Comparison of ENCODE assay signal across 9 cellular contexts in genomic region chr1:107963009-107963408, GRCh38. TPM values are rescaled to one million over a fixed set of nuclear protein-coding genes. Genes with fewer than 3 reads are reported as not detected.
A peak's percentile ranks its signal among the peaks of the same experiment; 100 is the strongest.
DNase-seq lines count a peak whose midpoint lies in the region; ATAC-seq and TF ChIP-seq lines count a peak whose summit lies in the region.
"Had no signal": no experiment of that assay in that cellular context is flagged by ENCODE, and none has a peak within 500 bp of the region (broad histone marks: within the 10 kb centered on the region; RNA-seq: fewer than 3 reads in every experiment).

No MANE protein-coding gene starts in this region.

- peaks cover 14% of the 10 kb centered on the region for H3K36me3 Mint-ChIP-seq in activated B cell treated with CpG ODN at 0.5 μM for 24 hours (ENCODE audit: low read depth)

- H3K4ac ChIP-seq in mesenchymal stem cell (ENCODE audit: low read depth in 1 of 2, low read length in 2 of 2) = no peak overlapping the region

- H2BK12ac ChIP-seq in mesenchymal stem cell (ENCODE audit: low read length in 2 of 2) = no peak overlapping the region

- H3K4me3 ChIP-seq in right cardiac atrium (ENCODE audit: low read length) (peak overlapping the region; percentile 93), mesenchymal stem cell (ENCODE audit: insufficient read depth in 1 of 2, low read depth in 1 of 2, low read length in 2 of 2) (peak overlapping the region in 1 of 2 experiments; percentile 85), vagina (peak overlapping the region; percentile 50 to 56)

- no peak overlapping the region for H3K14ac ChIP-seq in mesenchymal stem cell (ENCODE audit: low read length in 2 of 2)

- H2AK5ac ChIP-seq in mesenchymal stem cell (ENCODE audit: low read length, severe bottlenecking) = no peak overlapping the region

- no peak overlapping the region for H2BK120ac ChIP-seq in mesenchymal stem cell (ENCODE audit: low read depth, low read length)

- no peaks in the 10 kb centered on the region for H3K79me1 ChIP-seq in mesenchymal stem cell (replicated peaks; ENCODE audit: low read length, poor library complexity, severe bottlenecking)

- H3K4me1 ChIP-seq in right cardiac atrium (ENCODE audit: control insufficient read depth, insufficient read depth, low read length) (no peaks in the 10 kb centered on the region), mesenchymal stem cell (ENCODE audit: control insufficient read depth, insufficient read depth, low read depth, low read length) (peaks cover 18% of the 10 kb centered on the region), vagina (peaks cover 14% of the 10 kb centered on the region)

- H3K23ac ChIP-seq in mesenchymal stem cell (ENCODE audit: low read length in 2 of 2) = no peak overlapping the region

- H3K36me3 ChIP-seq in mesenchymal stem cell (ENCODE audit: control insufficient read depth in 1 of 2, insufficient read depth in 2 of 2, low read depth in 1 of 2, low read length in 2 of 2) (no peaks in the 10 kb centered on the region), vagina (no peaks in the 10 kb centered on the region)

- no peak overlapping the region for H3K4me2 ChIP-seq in mesenchymal stem cell (ENCODE audit: low read length, poor library complexity, severe bottlenecking)

- no peak overlapping the region for H3K18ac ChIP-seq in mesenchymal stem cell (ENCODE audit: low read depth in 1 of 2, low read length in 2 of 2)

- CTCF ChIA-PET in activated B cell treated with CpG ODN at 0.5 μM for 24 hours (lab: Charles Lee) = interaction anchor here (0.9 to 4.9 kb wide), 8 partner anchors 48 to 178 kb away, joined by 3 to 77 read pairs (median 6); no protein-coding TSS in a partner anchor

- POLR2A ChIA-PET in activated B cell treated with CpG ODN at 0.5 μM for 24 hours (lab: Charles Lee) = interaction anchor here (0.6 to 3.7 kb wide), 19 partner anchors 13 to 177 kb away, joined by 3 to 44 read pairs (median 6); no protein-coding TSS in a partner anchor

- no peak overlapping the region for H2BK5ac ChIP-seq in mesenchymal stem cell (ENCODE audit: low read depth, low read length, poor library complexity, severe bottlenecking)

- no peak for TF ChIP-seq POLR2A in vagina (IDR thresholded peaks at IDR 0.05)

- ATAC-seq in right cardiac atrium = peak in 1 of 2 donors; percentile 57
- ATAC-seq in Right ventricle myocardium inferior = no peak
- ATAC-seq in activated B cell treated with CpG ODN at 0.5 μM for 24 hours (ENCODE audit: low read depth) = no peak
- no peak for ATAC-seq in HG03439 (IDR thresholded peaks at IDR 0.05; ENCODE audit: unreplicated experiment)
- no peak for ATAC-seq in left lobe of liver

- H3K9me3 Mint-ChIP-seq in activated B cell treated with CpG ODN at 0.5 μM for 24 hours = no peaks in the 10 kb centered on the region

- no peak for TF ChIP-seq CTCF in activated B cell treated with CpG ODN at 0.5 μM for 24 hours (IDR thresholded peaks at IDR 0.05)
- TF ChIP-seq CTCF in vagina (IDR thresholded peaks at IDR 0.05) = no peak

- 31% methylated on average over 5 of the region's 5 CpGs for WGBS in right cardiac atrium
- 90% methylated on average over 3 of the region's 5 CpGs for WGBS in mesenchymal stem cell

- peak overlapping the region; percentile 93 for H3K4me3 Mint-ChIP-seq in activated B cell treated with CpG ODN at 0.5 μM for 24 hours

- intact Hi-C loops in right cardiac atrium (cut with DNase I) = loop anchor here in 2 of 4 donors (10.0 kb wide), 1 partner anchor 178 kb away; no protein-coding TSS in a partner anchor
- intact Hi-C loops in Right ventricle myocardium inferior (cut with DNase I) = loop anchor here (5.0 to 10.0 kb wide), 3 partner anchors 92 to 159 kb away; no protein-coding TSS in a partner anchor
- intact Hi-C loops in activated B cell treated with CpG ODN at 0.5 μM for 24 hours (cut with micrococcal nuclease) = loop anchor here (1.0 to 10.0 kb wide), 3 partner anchors 8 to 784 kb away; partner anchors contain the start of gene STXBP3
- intact Hi-C loops in vagina (cut with DNase I) = no loop called here

- no peak overlapping the region for H4K8ac ChIP-seq in mesenchymal stem cell (ENCODE audit: low read length)

- DNase-seq in right cardiac atrium (peak in 1 of 3 donors; percentile 32), Right ventricle myocardium inferior (ENCODE audit: missing footprints) (no peak), activated B cell treated with CpG ODN at 0.5 μM for 24 hours (no peak), mesenchymal stem cell (no peak), vagina (ENCODE audit: extremely low spot score in 2 of 2) (no peak), left lobe of liver (ENCODE audit: low spot score) (no peak), foreskin melanocyte (no peak)
- DNase-seq: activated gamma-delta T cell had no signal

- H3K27me3 Mint-ChIP-seq in activated B cell treated with CpG ODN at 0.5 μM for 24 hours = no peaks in the 10 kb centered on the region

- no peak overlapping the region for H2BK15ac ChIP-seq in mesenchymal stem cell (ENCODE audit: low read depth, poor library complexity, severe bottlenecking)

- H3K27ac ChIP-seq in right cardiac atrium (ENCODE audit: low read length) = peak overlapping the region; percentile 27
- no peak overlapping the region for H3K27ac ChIP-seq in mesenchymal stem cell (ENCODE audit: low read length, poor library complexity, severe bottlenecking)
- no peak overlapping the region for H3K27ac ChIP-seq in vagina

- no peaks in the 10 kb centered on the region for H3K27me3 ChIP-seq in right cardiac atrium (ENCODE audit: control insufficient read depth, insufficient read depth)
- peaks cover 0 to 40% of the 10 kb centered on the region in 2 experiments for H3K27me3 ChIP-seq in mesenchymal stem cell (ENCODE audit: control insufficient read depth in 1 of 2, insufficient read depth in 1 of 2, low read length in 2 of 2)
- no peaks in the 10 kb centered on the region for H3K27me3 ChIP-seq in vagina

- H3K9me3 ChIP-seq in right cardiac atrium (ENCODE audit: control insufficient read depth, low read length) = no peaks in the 10 kb centered on the region
- H3K9me3 ChIP-seq in mesenchymal stem cell (ENCODE audit: control insufficient read depth, low read length) = no peaks in the 10 kb centered on the region
- no peaks in the 10 kb centered on the region for H3K9me3 ChIP-seq in vagina

- peak overlapping the region; percentile 99 for H3K27ac Mint-ChIP-seq in activated B cell treated with CpG ODN at 0.5 μM for 24 hours

- no peak overlapping the region for H2AFZ ChIP-seq in mesenchymal stem cell (ENCODE audit: low read depth, low read length)

- peaks cover 60% of the 10 kb centered on the region for H3K4me1 Mint-ChIP-seq in activated B cell treated with CpG ODN at 0.5 μM for 24 hours

- H3K9ac ChIP-seq in mesenchymal stem cell (ENCODE audit: low read length) = peak overlapping the region; percentile 76

- no peak overlapping the region for H4K91ac ChIP-seq in mesenchymal stem cell (ENCODE audit: low read length)

RNA-seq across cellular contexts. Expression of gene VAV3, which starts 2.0 kb away (rescaled TPM):
- total RNA-seq in right cardiac atrium (1 to 10 TPM; 2.2 to 4.0 (median 3.0) TPM), Right ventricle myocardium inferior (1.7 TPM), activated B cell treated with CpG ODN at 0.5 μM for 24 hours (28.7 and 29.1 TPM in 2 replicates), vagina (67.5 TPM), left lobe of liver (0.86 TPM)
- 0.79 TPM for polyA plus RNA-seq in right cardiac atrium
- not detected for polyA plus RNA-seq in mesenchymal stem cell (2013, experiment 1 of 2)
- polyA plus RNA-seq in mesenchymal stem cell (2013, experiment 2 of 2) = 0.07 TPM
